22 cellular contexts compared by ENCODE assay signal in the genomic region with DNA sequence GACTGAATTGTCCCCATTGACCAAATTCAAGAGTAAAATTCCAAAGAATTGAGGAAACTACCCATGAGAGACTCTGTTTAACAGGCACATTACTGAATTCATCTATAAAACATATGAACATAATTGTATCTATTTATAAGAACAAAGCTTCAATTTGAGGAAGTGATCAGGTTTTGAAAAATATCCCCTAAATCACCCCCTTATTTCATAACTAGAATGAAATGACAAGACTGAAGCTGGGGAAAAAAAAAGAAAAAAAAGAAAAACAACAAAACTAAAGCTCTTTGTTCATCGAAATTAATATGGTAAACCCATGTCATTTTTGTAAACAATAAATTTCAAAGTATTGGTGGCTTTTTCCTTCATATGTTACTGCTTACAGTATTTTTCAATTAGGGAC.
DNase-seq lines count a peak whose midpoint lies in the region; ATAC-seq, FAIRE-seq and TF ChIP-seq lines count a peak whose summit lies in the region.
"Had no signal": no experiment of that assay in that cellular context is flagged by ENCODE, and none has a peak within 500 bp of the region (broad histone marks: within the 10 kb centered on the region; RNA-seq: fewer than 3 reads in every experiment).

No MANE protein-coding gene starts in this region.

- H3K79me2 ChIP-seq in OCI-LY3 (ENCODE audit: low read length) (no peaks in the 10 kb centered on the region), osteoblast (ENCODE audit: insufficient read depth, low read length) (no peaks in the 10 kb centered on the region)

- 87% methylated on average over 1 of the region's 1 CpG for WGBS in esophagus muscularis mucosa

- H3K27me3 ChIP-seq in OCI-LY3 (ENCODE audit: low read depth, low read length) = no peaks in the 10 kb centered on the region
- no peaks in the 10 kb centered on the region for H3K27me3 ChIP-seq in osteoblast (ENCODE audit: insufficient read depth, low read length)
- no peaks in the 10 kb centered on the region for H3K27me3 ChIP-seq in esophagus muscularis mucosa

- H2AFZ ChIP-seq in OCI-LY3 (ENCODE audit: low read depth, low read length) = 0 out of 2 replicates have a peak overlapping the region, but pooled peaks have one; percentile 18
- no peak overlapping the region for H2AFZ ChIP-seq in osteoblast (ENCODE audit: low read length)
- H2AFZ ChIP-seq: GM23338 had no signal

- ATAC-seq in GM18858 (IDR thresholded peaks at IDR 0.05; ENCODE audit: unreplicated experiment) = peak; percentile 41
- no peak for ATAC-seq in GM18519 (IDR thresholded peaks at IDR 0.05; ENCODE audit: low FRiP score, unreplicated experiment)
- ATAC-seq in left colon = no peak
- ATAC-seq: A549, GM23338 had no signal

- no peak overlapping the region for H3K9ac ChIP-seq in OCI-LY3 (ENCODE audit: low read length)

- H3K9me3 ChIP-seq in OCI-LY3 (ENCODE audit: insufficient read depth, low read length) (no peaks in the 10 kb centered on the region), osteoblast (ENCODE audit: low read depth, low read length) (no peaks in the 10 kb centered on the region), esophagus muscularis mucosa (no peaks in the 10 kb centered on the region)
- H3K9me3 ChIP-seq: A549, HAP-1 had no signal

- no peak for TF ChIP-seq EP300 in esophagus muscularis mucosa (IDR thresholded peaks at IDR 0.05)

- no peak for DNase-seq in GM12891 (ENCODE audit: insufficient read length, low spot score)
- peak; percentile 6 for DNase-seq in osteoblast (ENCODE audit: insufficient read length, low spot score, missing footprints)
- no peak for DNase-seq in left colon
- no peak for DNase-seq in esophagus muscularis mucosa (ENCODE audit: extremely low spot score)
- DNase-seq: 8988T; ACHN; C1 segment of cervical spinal cord; Calu3; CD4-positive, alpha-beta memory T cell; COR-L47; DMS53; DMS79 treated with DMSO at 0.1 percent for 48 hours; GF-D8; HFFc6 had no signal

- peaks cover 48% of the 10 kb centered on the region for H3K4me1 ChIP-seq in OCI-LY3 (ENCODE audit: low read length)
- no peaks in the 10 kb centered on the region for H3K4me1 ChIP-seq in osteoblast (ENCODE audit: insufficient read depth, low read length)
- H3K4me1 ChIP-seq in esophagus muscularis mucosa = no peaks in the 10 kb centered on the region
- H3K4me1 ChIP-seq: A549, HAP-1 had no signal

- peaks cover 3% of the 10 kb centered on the region for H3K36me3 ChIP-seq in OCI-LY3 (replicated peaks; ENCODE audit: low read depth, low read length)
- no peaks in the 10 kb centered on the region for H3K36me3 ChIP-seq in osteoblast (ENCODE audit: insufficient read depth, low read length)
- no peaks in the 10 kb centered on the region for H3K36me3 ChIP-seq in esophagus muscularis mucosa
- H3K36me3 ChIP-seq: HAP-1 had no signal

- no peak for TF ChIP-seq POLR2A in GM12891 (IDR thresholded peaks at IDR 0.05; ENCODE audit: low read depth, low read length)
- TF ChIP-seq POLR2A in esophagus muscularis mucosa (IDR thresholded peaks at IDR 0.05; ENCODE audit: low read depth) = no peak

- H3K27ac ChIP-seq in OCI-LY3 (ENCODE audit: low read length) (peak overlapping the region; percentile 13; the same call in 1 of the 2 replicates), osteoblast (ENCODE audit: low read depth, low read length) (no peak overlapping the region), esophagus muscularis mucosa (replicated peaks in 1 of 4) (no peak overlapping the region)
- H3K27ac ChIP-seq: A549 had no signal

- no peak for FAIRE-seq in GM12891 (lab: Jason Lieb, UNC)
- FAIRE-seq: GM18507, H54 had no signal

- no peak overlapping the region for H3K4me3 ChIP-seq in OCI-LY3 (ENCODE audit: low read length)
- no peak overlapping the region for H3K4me3 ChIP-seq in osteoblast (ENCODE audit: insufficient read depth, low read length)
- no peak overlapping the region for H3K4me3 ChIP-seq in esophagus muscularis mucosa
- H3K4me3 ChIP-seq: A549, GM23338, HAP-1 had no signal

- TF ChIP-seq CTCF in OCI-LY3 (IDR thresholded peaks at IDR 0.05; ENCODE audit: low read depth, low read length) (no peak), osteoblast (IDR thresholded peaks at IDR 0.05; ENCODE audit: extremely low read depth, low read depth, low read length) (no peak), esophagus muscularis mucosa (IDR thresholded peaks at IDR 0.05) (no peak)

- intact Hi-C loops in left colon (cut with DNase I, micrococcal nuclease) (no loop called here), esophagus muscularis mucosa (cut with DNase I) (no loop called here)

- H3K4me2 ChIP-seq in OCI-LY3 (ENCODE audit: low read length) (peak overlapping the region; percentile 41), osteoblast (ENCODE audit: insufficient read depth, low read length) (no peak overlapping the region)
- H3K4me2 ChIP-seq: A549, GM23338 had no signal

- no peaks in the 10 kb centered on the region for H4K20me1 ChIP-seq in OCI-LY3 (ENCODE audit: insufficient read depth, low read length)
- H4K20me1 ChIP-seq in osteoblast (ENCODE audit: insufficient read depth, low read length) = no peaks in the 10 kb centered on the region

TF ChIP-seq in GM12891, 5 proteins besides CTCF, POLR2A, EP300 and RAD21:
- peak; percentile 66 for TF ChIP-seq SPI1 (IDR thresholded peaks at IDR 0.05; ENCODE audit: low read depth, low read length)
- no peak for TF ChIP-seq TAF1 (IDR thresholded peaks at IDR 0.05; ENCODE audit: low read depth, low read length)
